Comparison of ENCODE assay signal across 1 cellular context in genomic region chr9:19408693-19409405, GRCh38.
A peak's percentile ranks its signal among the peaks of the same experiment; 100 is the strongest.
TF ChIP-seq lines count a peak whose summit lies in the region.

Gene ACER2 (plus strand): TSS chr9:19409009. CDS start chr9:19409085, 76 bp downstream.

TF ChIP-seq in HepG2, 621 proteins besides CTCF, POLR2A, EP300 and RAD21 (continued from another document and continues in another):
- TF ChIP-seq BRD4 (CRISPR knock-in tag; IDR thresholded peaks at IDR 0.05) (peak; percentile 78), FOXP4 (CRISPR knock-in tag; IDR thresholded peaks at IDR 0.05) (peak; percentile 55), KDM2A (CRISPR knock-in tag; IDR thresholded peaks at IDR 0.05; ENCODE audit: borderline replicate concordance, low read depth) (peak; percentile 69), MYC (CRISPR knock-in tag; IDR thresholded peaks at IDR 0.05; ENCODE audit: borderline replicate concordance) (peak; percentile 68), SATB2 (CRISPR knock-in tag; IDR thresholded peaks at IDR 0.05) (peak; percentile 69; the same call in 1 of the 2 replicates), SETDB1 (CRISPR knock-in tag; IDR thresholded peaks at IDR 0.05; ENCODE audit: borderline replicate concordance) (no peak), SRSF9 (IDR thresholded peaks at IDR 0.05; ENCODE audit: borderline replicate concordance, insufficient read depth, low read depth, low read length, poor library complexity, severe bottlenecking) (no peak), SOX6 (IDR thresholded peaks at IDR 0.05) (no peak), SOX6 (CRISPR knock-in tag; IDR thresholded peaks at IDR 0.05) (peak; percentile 60), CBX2 (IDR thresholded peaks at IDR 0.05; ENCODE audit: low read depth, low read length) (no peak), CBX2 (CRISPR knock-in tag; IDR thresholded peaks at IDR 0.05; ENCODE audit: low read depth) (no peak), MBD4 (IDR thresholded peaks at IDR 0.05; ENCODE audit: borderline replicate concordance, low read length) (no peak), ZGPAT (CRISPR knock-in tag; IDR thresholded peaks at IDR 0.05) (peak; percentile 60; the same call in 1 of the 2 replicates), ZNF251 (CRISPR knock-in tag; IDR thresholded peaks at IDR 0.05) (no peak), TGIF2 (CRISPR knock-in tag; IDR thresholded peaks at IDR 0.05) (0 out of 2 replicates have a peak, but pooled peaks have one; percentile 20), POGZ (CRISPR knock-in tag; IDR thresholded peaks at IDR 0.05) (peak; percentile 72), ZNF782 (CRISPR knock-in tag; IDR thresholded peaks at IDR 0.05; ENCODE audit: borderline replicate concordance) (no peak), ZNF276 (CRISPR knock-in tag; IDR thresholded peaks at IDR 0.05; ENCODE audit: low read depth) (no peak), ZFX (CRISPR knock-in tag; IDR thresholded peaks at IDR 0.05; ENCODE audit: low read depth) (peak; percentile 38; the same call in 1 of the 2 replicates), ZSCAN21 (CRISPR knock-in tag; IDR thresholded peaks at IDR 0.05; ENCODE audit: borderline replicate concordance) (no peak; the same call in 1 of the 2 replicates), GLI4 (CRISPR knock-in tag; IDR thresholded peaks at IDR 0.05; ENCODE audit: borderline replicate concordance) (no peak), SNAI1 (CRISPR knock-in tag; IDR thresholded peaks at IDR 0.05; ENCODE audit: borderline replicate concordance) (peak; percentile 51; the same call in 1 of the 2 replicates), ZNF468 (CRISPR knock-in tag; IDR thresholded peaks at IDR 0.05) (no peak), MYNN (CRISPR knock-in tag; IDR thresholded peaks at IDR 0.05; ENCODE audit: low read depth) (no peak), PRMT3 (CRISPR knock-in tag; IDR thresholded peaks at IDR 0.05; ENCODE audit: borderline replicate concordance, low read depth) (no peak), ZNF441 (CRISPR knock-in tag; IDR thresholded peaks at IDR 0.05; ENCODE audit: borderline replicate concordance) (peak; percentile 59; the same call in 1 of the 2 replicates), ZNF891 (CRISPR knock-in tag; IDR thresholded peaks at IDR 0.05) (peak; percentile 86), TEF (CRISPR knock-in tag; IDR thresholded peaks at IDR 0.05) (0 out of 2 replicates have a peak, but pooled peaks have one; percentile 64), ZNF777 (CRISPR knock-in tag; IDR thresholded peaks at IDR 0.05) (peak; percentile 48; the same call in 1 of the 2 replicates), ZNF343 (CRISPR knock-in tag; IDR thresholded peaks at IDR 0.05) (peak; percentile 22; the same call in 1 of the 2 replicates), ZNF619 (CRISPR knock-in tag; IDR thresholded peaks at IDR 0.05) (peak; percentile 44; the same call in 1 of the 2 replicates), KAT8 (CRISPR knock-in tag; IDR thresholded peaks at IDR 0.05) (peak; percentile 61), KLF13 (CRISPR knock-in tag; IDR thresholded peaks at IDR 0.05) (no peak), ZNF724P (CRISPR knock-in tag; IDR thresholded peaks at IDR 0.05; ENCODE audit: borderline replicate concordance) (no peak), TRIM24 (CRISPR knock-in tag; IDR thresholded peaks at IDR 0.05) (no peak), HOXD1 (CRISPR knock-in tag; IDR thresholded peaks at IDR 0.05) (peak; percentile 81), ZNF570 (CRISPR knock-in tag; IDR thresholded peaks at IDR 0.05; ENCODE audit: borderline replicate concordance) (no peak), THAP11 (CRISPR knock-in tag; IDR thresholded peaks at IDR 0.05) (0 out of 2 replicates have a peak, but pooled peaks have one; percentile 27), ZNF577 (CRISPR knock-in tag; IDR thresholded peaks at IDR 0.05; ENCODE audit: borderline replicate concordance, low read depth) (no peak), HDAC6 (IDR thresholded peaks at IDR 0.05; ENCODE audit: low read depth, low read length) (no peak), TP53 (CRISPR knock-in tag; conservative IDR thresholded peaks at IDR 0.05) (peak; percentile 79; the same call in 1 of the 2 replicates), ZNF18 (CRISPR knock-in tag; IDR thresholded peaks at IDR 0.05; ENCODE audit: insufficient replicate concordance) (no peak)
- TF ChIP-seq, protein P1, sequence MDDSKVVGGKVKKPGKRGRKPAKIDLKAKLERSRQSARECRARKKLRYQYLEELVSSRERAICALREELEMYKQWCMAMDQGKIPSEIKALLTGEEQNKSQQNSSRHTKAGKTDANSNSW (CRISPR knock-in tag; IDR thresholded peaks at IDR 0.05; ENCODE audit: borderline replicate concordance): no peak
- TF ChIP-seq, protein P2, sequence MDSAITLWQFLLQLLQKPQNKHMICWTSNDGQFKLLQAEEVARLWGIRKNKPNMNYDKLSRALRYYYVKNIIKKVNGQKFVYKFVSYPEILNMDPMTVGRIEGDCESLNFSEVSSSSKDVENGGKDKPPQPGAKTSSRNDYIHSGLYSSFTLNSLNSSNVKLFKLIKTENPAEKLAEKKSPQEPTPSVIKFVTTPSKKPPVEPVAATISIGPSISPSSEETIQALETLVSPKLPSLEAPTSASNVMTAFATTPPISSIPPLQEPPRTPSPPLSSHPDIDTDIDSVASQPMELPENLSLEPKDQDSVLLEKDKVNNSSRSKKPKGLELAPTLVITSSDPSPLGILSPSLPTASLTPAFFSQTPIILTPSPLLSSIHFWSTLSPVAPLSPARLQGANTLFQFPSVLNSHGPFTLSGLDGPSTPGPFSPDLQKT (CRISPR knock-in tag; IDR thresholded peaks at IDR 0.05; ENCODE audit: borderline replicate concordance): peak; percentile 58; the same call in 1 of the 2 replicates
- TF ChIP-seq, protein P3, sequence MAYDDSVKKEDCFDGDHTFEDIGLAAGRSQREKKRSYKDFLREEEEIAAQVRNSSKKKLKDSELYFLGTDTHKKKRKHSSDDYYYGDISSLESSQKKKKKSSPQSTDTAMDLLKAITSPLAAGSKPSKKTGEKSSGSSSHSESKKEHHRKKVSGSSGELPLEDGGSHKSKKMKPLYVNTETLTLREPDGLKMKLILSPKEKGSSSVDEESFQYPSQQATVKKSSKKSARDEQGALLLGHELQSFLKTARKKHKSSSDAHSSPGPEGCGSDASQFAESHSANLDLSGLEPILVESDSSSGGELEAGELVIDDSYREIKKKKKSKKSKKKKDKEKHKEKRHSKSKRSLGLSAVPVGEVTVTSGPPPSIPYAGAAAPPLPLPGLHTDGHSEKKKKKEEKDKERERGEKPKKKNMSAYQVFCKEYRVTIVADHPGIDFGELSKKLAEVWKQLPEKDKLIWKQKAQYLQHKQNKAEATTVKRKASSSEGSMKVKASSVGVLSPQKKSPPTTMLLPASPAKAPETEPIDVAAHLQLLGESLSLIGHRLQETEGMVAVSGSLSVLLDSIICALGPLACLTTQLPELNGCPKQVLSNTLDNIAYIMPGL (CRISPR knock-in tag; IDR thresholded peaks at IDR 0.05; ENCODE audit: borderline replicate concordance in 1 of 2, low read depth in 1 of 2): peak; percentile 36 to 83
- TF ChIP-seq, protein P4, sequence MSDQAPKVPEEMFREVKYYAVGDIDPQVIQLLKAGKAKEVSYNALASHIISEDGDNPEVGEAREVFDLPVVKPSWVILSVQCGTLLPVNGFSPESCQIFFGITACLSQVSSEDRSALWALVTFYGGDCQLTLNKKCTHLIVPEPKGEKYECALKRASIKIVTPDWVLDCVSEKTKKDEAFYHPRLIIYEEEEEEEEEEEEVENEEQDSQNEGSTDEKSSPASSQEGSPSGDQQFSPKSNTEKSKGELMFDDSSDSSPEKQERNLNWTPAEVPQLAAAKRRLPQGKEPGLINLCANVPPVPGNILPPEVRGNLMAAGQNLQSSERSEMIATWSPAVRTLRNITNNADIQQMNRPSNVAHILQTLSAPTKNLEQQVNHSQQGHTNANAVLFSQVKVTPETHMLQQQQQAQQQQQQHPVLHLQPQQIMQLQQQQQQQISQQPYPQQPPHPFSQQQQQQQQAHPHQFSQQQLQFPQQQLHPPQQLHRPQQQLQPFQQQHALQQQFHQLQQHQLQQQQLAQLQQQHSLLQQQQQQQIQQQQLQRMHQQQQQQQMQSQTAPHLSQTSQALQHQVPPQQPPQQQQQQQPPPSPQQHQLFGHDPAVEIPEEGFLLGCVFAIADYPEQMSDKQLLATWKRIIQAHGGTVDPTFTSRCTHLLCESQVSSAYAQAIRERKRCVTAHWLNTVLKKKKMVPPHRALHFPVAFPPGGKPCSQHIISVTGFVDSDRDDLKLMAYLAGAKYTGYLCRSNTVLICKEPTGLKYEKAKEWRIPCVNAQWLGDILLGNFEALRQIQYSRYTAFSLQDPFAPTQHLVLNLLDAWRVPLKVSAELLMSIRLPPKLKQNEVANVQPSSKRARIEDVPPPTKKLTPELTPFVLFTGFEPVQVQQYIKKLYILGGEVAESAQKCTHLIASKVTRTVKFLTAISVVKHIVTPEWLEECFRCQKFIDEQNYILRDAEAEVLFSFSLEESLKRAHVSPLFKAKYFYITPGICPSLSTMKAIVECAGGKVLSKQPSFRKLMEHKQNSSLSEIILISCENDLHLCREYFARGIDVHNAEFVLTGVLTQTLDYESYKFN (CRISPR knock-in tag; conservative IDR thresholded peaks at IDR 0.05): 0 out of 2 replicates have a peak, but pooled peaks have one; percentile 9
- TF ChIP-seq, protein P5, sequence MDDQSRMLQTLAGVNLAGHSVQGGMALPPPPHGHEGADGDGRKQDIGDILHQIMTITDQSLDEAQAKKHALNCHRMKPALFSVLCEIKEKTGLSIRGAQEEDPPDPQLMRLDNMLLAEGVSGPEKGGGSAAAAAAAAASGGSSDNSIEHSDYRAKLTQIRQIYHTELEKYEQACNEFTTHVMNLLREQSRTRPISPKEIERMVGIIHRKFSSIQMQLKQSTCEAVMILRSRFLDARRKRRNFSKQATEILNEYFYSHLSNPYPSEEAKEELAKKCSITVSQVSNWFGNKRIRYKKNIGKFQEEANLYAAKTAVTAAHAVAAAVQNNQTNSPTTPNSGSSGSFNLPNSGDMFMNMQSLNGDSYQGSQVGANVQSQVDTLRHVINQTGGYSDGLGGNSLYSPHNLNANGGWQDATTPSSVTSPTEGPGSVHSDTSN (CRISPR knock-in tag; IDR thresholded peaks at IDR 0.05; ENCODE audit: borderline replicate concordance): 0 out of 2 replicates have a peak, but pooled peaks have one; percentile 65
- TF ChIP-seq, protein P6, sequence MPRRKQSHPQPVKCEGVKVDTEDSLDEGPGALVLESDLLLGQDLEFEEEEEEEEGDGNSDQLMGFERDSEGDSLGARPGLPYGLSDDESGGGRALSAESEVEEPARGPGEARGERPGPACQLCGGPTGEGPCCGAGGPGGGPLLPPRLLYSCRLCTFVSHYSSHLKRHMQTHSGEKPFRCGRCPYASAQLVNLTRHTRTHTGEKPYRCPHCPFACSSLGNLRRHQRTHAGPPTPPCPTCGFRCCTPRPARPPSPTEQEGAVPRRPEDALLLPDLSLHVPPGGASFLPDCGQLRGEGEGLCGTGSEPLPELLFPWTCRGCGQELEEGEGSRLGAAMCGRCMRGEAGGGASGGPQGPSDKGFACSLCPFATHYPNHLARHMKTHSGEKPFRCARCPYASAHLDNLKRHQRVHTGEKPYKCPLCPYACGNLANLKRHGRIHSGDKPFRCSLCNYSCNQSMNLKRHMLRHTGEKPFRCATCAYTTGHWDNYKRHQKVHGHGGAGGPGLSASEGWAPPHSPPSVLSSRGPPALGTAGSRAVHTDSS (CRISPR knock-in tag; conservative IDR thresholded peaks at IDR 0.05): 0 out of 2 replicates have a peak, but pooled peaks have one; percentile 22
